19 cellular contexts compared by ENCODE assay signal in genomic region chr10:94324609-94325233, GRCh38.
"Had no signal": no experiment of that assay in that cellular context is flagged by ENCODE, and none has a peak within 500 bp of the region (broad histone marks: within the 10 kb centered on the region; RNA-seq: fewer than 3 reads in every experiment).

No MANE protein-coding gene starts in this region.

- H3K9me3 ChIP-seq: ascending aorta, transverse colon had no signal

- H3K27me3 ChIP-seq: ascending aorta, transverse colon had no signal

- H3K27ac Mint-ChIP-seq: nephron progenitor cell had no signal

- H3K4me1 ChIP-seq: transverse colon had no signal

- FAIRE-seq: endothelial cell of umbilical vein, islet of Langerhans had no signal

- H3K4me3 Mint-ChIP-seq: nephron progenitor cell had no signal

- DNase-seq: activated CD4-positive, alpha-beta T cell treated with anti-CD3 and anti-CD28 coated beads for 48 hours; activated CD4-positive, CD25-positive, alpha-beta regulatory T cell; activated CD8-positive, alpha-beta memory T cell treated with anti-CD3 and anti-CD28 coated beads for 24 hours; activated CD8-positive, alpha-beta memory T cell treated with anti-CD3 and anti-CD28 coated beads, Interleukin-2, amount 50 U/mL, for 48 hours; activated naive CD4-positive, alpha-beta T cell; dermis blood vessel endothelial cell; effector memory CD4-positive, alpha-beta T cell; left cardiac atrium; midbrain; nephron progenitor cell; nucleus accumbens; stimulated activated CD8-positive, alpha-beta memory T cell treated with anti-CD3 and anti-CD28 coated beads, Interleukin-4, amount 100 ng/mL, for 48 hours; stimulated activated naive CD4-positive, alpha-beta T cell treated with Interleukin-2 at 50 U/mL for 16 hours; T-helper 1 cell; T-helper 9 cell; transverse colon had no signal

- H3K9me3 Mint-ChIP-seq: nephron progenitor cell had no signal

- H3K4me1 Mint-ChIP-seq: nephron progenitor cell had no signal

- H3K27ac ChIP-seq: transverse colon had no signal

- ATAC-seq: left cardiac atrium had no signal

- H3K4me3 ChIP-seq: ascending aorta, transverse colon had no signal
